ENCODE assay signal across 13 cellular contexts in genomic region chr6:24924956-24925355, GRCh38. TPM values are rescaled to one million over a fixed set of nuclear protein-coding genes. Genes with fewer than 3 reads are reported as not detected.
DNase-seq lines count a peak whose midpoint lies in the region; ATAC-seq and TF ChIP-seq lines count a peak whose summit lies in the region.
"Had no signal": no experiment of that assay in that cellular context is flagged by ENCODE, and none has a peak within 500 bp of the region (broad histone marks: within the 10 kb centered on the region; RNA-seq: fewer than 3 reads in every experiment).

No MANE protein-coding gene starts in this region.

- H3K36me3 Mint-ChIP-seq in activated CD8-positive, alpha-beta memory T cell treated with anti-CD3 and anti-CD28 coated beads, Interleukin-2, amount 10 ng/mL, durations not matched to agents 7 days and 5 days = peaks cover 53% of the 10 kb centered on the region
- peaks cover 35% of the 10 kb centered on the region for H3K36me3 Mint-ChIP-seq in activated naive CD8-positive, alpha-beta T cell treated with anti-CD3 and anti-CD28 coated beads for 36 hours
- H3K36me3 Mint-ChIP-seq: brain had no signal

- H3K9me3 Mint-ChIP-seq in activated CD8-positive, alpha-beta memory T cell treated with anti-CD3 and anti-CD28 coated beads, Interleukin-2, amount 10 ng/mL, durations not matched to agents 7 days and 5 days (ENCODE audit: low read depth) = peaks cover 10% of the 10 kb centered on the region
- peaks cover 9% of the 10 kb centered on the region for H3K9me3 Mint-ChIP-seq in activated naive CD8-positive, alpha-beta T cell treated with anti-CD3 and anti-CD28 coated beads for 36 hours

- CTCF ChIA-PET in activated CD8-positive, alpha-beta memory T cell treated with anti-CD3 and anti-CD28 coated beads, Interleukin-2, amount 10 ng/mL, durations not matched to agents 7 days and 5 days (lab: Charles Lee) = interaction anchor here (1.1 to 2.8 kb wide), 3 partner anchors 11 to 19 kb away, joined by 4 to 22 read pairs (median 5); partner anchors contain the start of gene RIPOR2

- no peak overlapping the region for H3K4me3 Mint-ChIP-seq in activated CD8-positive, alpha-beta memory T cell treated with anti-CD3 and anti-CD28 coated beads, Interleukin-2, amount 10 ng/mL, durations not matched to agents 7 days and 5 days
- peak overlapping the region; percentile 65 for H3K4me3 Mint-ChIP-seq in activated naive CD8-positive, alpha-beta T cell treated with anti-CD3 and anti-CD28 coated beads for 36 hours

- DNase-seq in activated CD8-positive, alpha-beta memory T cell treated with anti-CD3 and anti-CD28 coated beads, Interleukin-2, amount 10 ng/mL, durations not matched to agents 7 days and 5 days = no peak
- DNase-seq in activated CD8-positive, alpha-beta memory T cell treated with anti-CD3 and anti-CD28 coated beads, Interleukin-2, amount 50 U/mL, for 48 hours = no peak
- DNase-seq in activated naive CD8-positive, alpha-beta T cell treated with anti-CD3 and anti-CD28 coated beads for 36 hours = peak; percentile 53
- no peak for DNase-seq in spleen
- no peak for DNase-seq in COLO668 (lab: John Stamatoyannopoulos, UW; ENCODE audit: unreplicated experiment)
- DNase-seq in cortex of kidney (lab: John Stamatoyannopoulos, UW) = no peak
- DNase-seq in tibial nerve (ENCODE audit: low spot score in 2 of 2) = no peak
- DNase-seq: NCI-H1930, SW 1271 had no signal

- H3K27ac Mint-ChIP-seq in activated CD8-positive, alpha-beta memory T cell treated with anti-CD3 and anti-CD28 coated beads, Interleukin-2, amount 10 ng/mL, durations not matched to agents 7 days and 5 days = peak overlapping the region; percentile 17
- H3K27ac Mint-ChIP-seq in activated naive CD8-positive, alpha-beta T cell treated with anti-CD3 and anti-CD28 coated beads for 36 hours = peak overlapping the region; percentile 93

- intact Hi-C loops in spleen (cut with DNase I; ENCODE audit: low total_unique reads) = no loop called here

- peak overlapping the region in 7 of 8 donors; percentile 40 to 76 (median 66) for H3K27ac ChIP-seq in spleen
- H3K27ac ChIP-seq in tibial nerve = no peak overlapping the region

- peak overlapping the region in 1 of 8 donors; percentile 53 for H3K4me3 ChIP-seq in spleen
- no peak overlapping the region for H3K4me3 ChIP-seq in tibial nerve
- H3K4me3 ChIP-seq: skin epidermis had no signal

- H3K36me3 ChIP-seq in spleen (peaks cover 0 to 70% (median 0%) of the 10 kb centered on the region in 6 donors), tibial nerve (no peaks in the 10 kb centered on the region)

- no peak for ATAC-seq in activated CD8-positive, alpha-beta memory T cell treated with anti-CD3 and anti-CD28 coated beads, Interleukin-2, amount 10 ng/mL, durations not matched to agents 7 days and 5 days
- no peak for ATAC-seq in SK-N-SH treated with all-trans-retinoic acid at 6 μM for 48 hours
- ATAC-seq: left lobe of liver had no signal

- no peak for TF ChIP-seq POLR2A in spleen (IDR thresholded peaks at IDR 0.05)
- TF ChIP-seq POLR2A in tibial nerve (IDR thresholded peaks at IDR 0.05) = no peak

- H3K9me3 ChIP-seq in spleen = no peaks in the 10 kb centered on the region
- no peaks in the 10 kb centered on the region for H3K9me3 ChIP-seq in tibial nerve

- TF ChIP-seq EP300 in tibial nerve (IDR thresholded peaks at IDR 0.05) = no peak

- TF ChIP-seq CTCF in spleen (IDR thresholded peaks at IDR 0.05 in 8 of 11, conservative IDR thresholded peaks at IDR 0.05 in 3 of 11) (no peak), tibial nerve (IDR thresholded peaks at IDR 0.05) (no peak)

- H3K27me3 ChIP-seq in spleen (replicated peaks in 1 of 7) (no peaks in the 10 kb centered on the region), tibial nerve (no peaks in the 10 kb centered on the region)

- H3K4me1 ChIP-seq in spleen (peaks cover 28 to 96% (median 93%) of the 10 kb centered on the region in 6 donors), tibial nerve (peaks cover 0 to 9% (median 4%) of the 10 kb centered on the region in 4 donors)

- 64 to 82% (median 72%) methylated on average over 2 of the region's 2 CpGs for WGBS in spleen, 5 donors
- 70 to 78% methylated on average over 2 of the region's 2 CpGs for WGBS in tibial nerve, 2 donors

- H3K27me3 Mint-ChIP-seq in activated CD8-positive, alpha-beta memory T cell treated with anti-CD3 and anti-CD28 coated beads, Interleukin-2, amount 10 ng/mL, durations not matched to agents 7 days and 5 days = peaks cover 3% of the 10 kb centered on the region
- peaks cover 7% of the 10 kb centered on the region for H3K27me3 Mint-ChIP-seq in activated naive CD8-positive, alpha-beta T cell treated with anti-CD3 and anti-CD28 coated beads for 36 hours
- H3K27me3 Mint-ChIP-seq: brain had no signal

- peaks cover 72% of the 10 kb centered on the region for H3K4me1 Mint-ChIP-seq in activated CD8-positive, alpha-beta memory T cell treated with anti-CD3 and anti-CD28 coated beads, Interleukin-2, amount 10 ng/mL, durations not matched to agents 7 days and 5 days
- peaks cover 73% of the 10 kb centered on the region for H3K4me1 Mint-ChIP-seq in activated naive CD8-positive, alpha-beta T cell treated with anti-CD3 and anti-CD28 coated beads for 36 hours

TF ChIP-seq in SK-N-SH treated with all-trans-retinoic acid at 6 μM for 48 hours, 23 proteins besides CTCF, POLR2A, EP300 and RAD21:
- TF ChIP-seq PPARA (CRISPR knock-in tag; IDR thresholded peaks at IDR 0.05; ENCODE audit: borderline replicate concordance) (no peak), TCF4 (CRISPR knock-in tag; IDR thresholded peaks at IDR 0.05; ENCODE audit: borderline replicate concordance) (0 out of 2 replicates have a peak, but pooled peaks have one; percentile 18)

RNA-seq across cellular contexts. Expression of gene RIPOR2, which starts 10.8 kb away (rescaled TPM):
- total RNA-seq in activated CD8-positive, alpha-beta memory T cell treated with anti-CD3 and anti-CD28 coated beads, Interleukin-2, amount 10 ng/mL, durations not matched to agents 7 days and 5 days = 100 to 1,000 TPM in 1 of 2 experiments, 10 to 100 TPM in 1; 53.4 to 104 TPM
- total RNA-seq in activated naive CD8-positive, alpha-beta T cell treated with anti-CD3 and anti-CD28 coated beads for 36 hours = 10 to 100 TPM; 75.2 to 80.0 TPM
- total RNA-seq in spleen (100 to 1,000 TPM; 128 to 247 (median 172) TPM), tibial nerve (10 to 100 TPM in 3 of 4 donors, 1 to 10 TPM in 1; 8.8 to 27.0 (median 19.0) TPM)
- polyA plus RNA-seq in spleen = 10 to 100 TPM; 40.6 to 43.4 (median 41.2) TPM

Comparison
In these comparisons a context has a peak if more than half of its experiments do, and no peak if none do; other contexts are left out.
1. H3K27ac ChIP-seq: peak in spleen (7 of 8); none in tibial nerve (0 of 4).